ENCODE assay signal across 8 cellular contexts in genomic region chr3:53196575-53197407, GRCh38. TPM values are rescaled to one million over a fixed set of nuclear protein-coding genes. Genes with fewer than 3 reads are reported as not detected.
DNase-seq lines count a peak whose midpoint lies in the region; ATAC-seq and TF ChIP-seq lines count a peak whose summit lies in the region.

No MANE protein-coding gene starts in this region.

- H3K4me3 ChIP-seq in AG10803 (ENCODE audit: low read length) (no peak overlapping the region), cardiac fibroblast (replicated peaks in 1 of 2; ENCODE audit: low read depth in 2 of 2, low read length in 2 of 2) (no peak overlapping the region)

- DNase-seq in AG10803 (ENCODE audit: low read depth) (peak; percentile 49), RPMI7951 (ENCODE audit: low read depth) (peak; percentile 89), cardiac fibroblast (ENCODE audit: low read depth in 2 of 2) (peak; percentile 70 to 73), AG08396 (ENCODE audit: low spot score) (no peak)
- peak; percentile 28 to 31 for DNase-seq in stimulated activated CD4-positive, alpha-beta T cell treated with anti-CD3 and anti-CD28 coated beads, Interleukin-1b, Interleukin-23, amount 100 ng/mL, for 4 hours (ENCODE audit: low read depth in 2 of 2)

- ATAC-seq in GM21360 (IDR thresholded peaks at IDR 0.05; ENCODE audit: unreplicated experiment) = peak; percentile 30
- ATAC-seq in GM18909 (IDR thresholded peaks at IDR 0.05; ENCODE audit: poor library complexity, unreplicated experiment) = no peak
- ATAC-seq in HG02970 (IDR thresholded peaks at IDR 0.05; ENCODE audit: low FRiP score, unreplicated experiment) = no peak

- TF ChIP-seq CTCF in AG10803 (conservative IDR thresholded peaks at IDR 0.05; ENCODE audit: low read length) = no peak
- no peak for TF ChIP-seq CTCF in cardiac fibroblast (IDR thresholded peaks at IDR 0.05; ENCODE audit: low read depth, low read length)

RNA-seq across cellular contexts. Expression of gene PRKCD, which starts 35.8 kb away (rescaled TPM):
- 4.3 and 5.0 TPM in 2 replicates for total RNA-seq in RPMI7951 (2014; rRNA removed; shearing (Covaris generic))

RNA-seq across cellular contexts. Expression of gene TKT, which starts 59.0 kb away (rescaled TPM):
- 761 and 779 TPM in 2 replicates for total RNA-seq in RPMI7951 (2014; rRNA removed; shearing (Covaris generic))
